In the genomic region with DNA sequence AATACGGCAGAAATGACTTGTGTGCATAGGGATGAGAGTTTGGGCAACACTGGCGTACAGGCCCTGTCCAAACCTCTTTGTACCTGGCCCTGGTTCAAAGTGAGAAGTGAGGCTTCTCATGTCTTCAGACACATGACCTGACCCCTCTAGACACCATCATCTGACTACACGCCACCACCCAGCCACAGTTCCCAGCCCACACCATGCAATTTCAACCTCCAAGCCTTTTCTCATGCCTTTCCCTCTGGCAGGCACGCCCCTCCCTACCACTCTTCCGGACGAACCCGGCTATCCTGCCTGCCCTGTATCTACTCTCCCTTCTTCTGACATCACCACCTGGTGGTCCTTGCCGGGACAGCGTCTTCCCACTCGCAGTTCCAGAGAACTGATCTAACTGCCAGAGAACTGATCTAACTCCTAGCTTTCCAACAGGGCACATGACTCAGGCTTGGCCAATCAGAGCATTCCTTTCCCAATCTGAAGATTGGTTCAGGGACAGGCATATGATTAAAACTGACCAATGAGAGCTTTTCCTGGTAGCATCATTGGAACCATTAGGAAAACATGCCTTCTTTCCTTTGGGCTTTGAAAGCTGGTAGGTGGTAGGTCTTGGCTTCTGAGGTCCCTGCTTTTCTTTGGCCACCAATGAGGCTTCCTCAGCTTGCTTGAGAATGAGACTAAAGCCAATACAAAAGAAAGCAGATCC, we compare ENCODE assay signal across 8 cellular contexts. TPM values are rescaled to one million over a fixed set of nuclear protein-coding genes. Genes with fewer than 3 reads are reported as not detected.
DNase-seq lines count a peak whose midpoint lies in the region; ATAC-seq and TF ChIP-seq lines count a peak whose summit lies in the region.

No MANE protein-coding gene starts in this region.

- H2BK5ac ChIP-seq in mesenchymal stem cell (ENCODE audit: low read depth, low read length, poor library complexity, severe bottlenecking) = no peak overlapping the region

- DNase-seq in T-helper 2 cell (peak in 4 of 5 experiments; percentile 20 to 59 (median 32)), HFFc6 (peak; percentile 76), NCI-H146 treated with DMSO at 0.1 percent for 48 hours (lab: John Stamatoyannopoulos, UW; ENCODE audit: unreplicated experiment) (peak; percentile 27), WERI-Rb-1 (peak; percentile 93), mesenchymal stem cell (peak; percentile 91), stromal cell of bone marrow (ENCODE audit: low read depth) (peak; percentile 33)
- DNase-seq in T-helper 2 cell treated with Interferon-gamma antibody and Interleukin-4, amounts not matched to agents 5 μg/mL and 100 μg/mL, for 36 hours (ENCODE audit: low spot score) = no peak
- DNase-seq in effector memory CD8-positive, alpha-beta T cell = peak in 1 of 3 experiments; percentile 28

- H3K4me1 ChIP-seq in mesenchymal stem cell (ENCODE audit: control insufficient read depth, insufficient read depth, low read depth, low read length) = peaks cover 5% of the 10 kb centered on the region

- H4K8ac ChIP-seq in mesenchymal stem cell (ENCODE audit: low read length) = peak overlapping the region; percentile 55

- ATAC-seq in effector memory CD8-positive, alpha-beta T cell (replicated peaks) = peak; percentile 40

- H3K4me2 ChIP-seq in mesenchymal stem cell (ENCODE audit: low read length, poor library complexity, severe bottlenecking) = no peak overlapping the region

- no peaks in the 10 kb centered on the region for H3K36me3 ChIP-seq in WERI-Rb-1
- no peaks in the 10 kb centered on the region for H3K36me3 ChIP-seq in mesenchymal stem cell (ENCODE audit: control insufficient read depth in 1 of 2, insufficient read depth in 2 of 2, low read depth in 1 of 2, low read length in 2 of 2)

- peak; percentile 77 for TF ChIP-seq CTCF in HFFc6 (IDR thresholded peaks at IDR 0.05)
- peak; percentile 72 for TF ChIP-seq CTCF in WERI-Rb-1 (IDR thresholded peaks at IDR 0.05; ENCODE audit: low read depth, low read length)

- H2AK5ac ChIP-seq in mesenchymal stem cell (ENCODE audit: low read length, severe bottlenecking) = no peak overlapping the region

- H3K79me1 ChIP-seq in mesenchymal stem cell (replicated peaks; ENCODE audit: low read length, poor library complexity, severe bottlenecking) = no peaks in the 10 kb centered on the region

- no peak overlapping the region for H3K4me3 ChIP-seq in WERI-Rb-1 (ENCODE audit: low read depth, low read length)
- H3K4me3 ChIP-seq in mesenchymal stem cell (ENCODE audit: insufficient read depth in 1 of 2, low read depth in 1 of 2, low read length in 2 of 2) = no peak overlapping the region

- peaks cover 11% of the 10 kb centered on the region for H3K9me3 Mint-ChIP-seq in T-helper 2 cell treated with Interferon-gamma antibody and Interleukin-4, amounts not matched to agents 5 μg/mL and 100 μg/mL, for 36 hours
- H3K9me3 Mint-ChIP-seq in HFFc6 = peaks cover 13% of the 10 kb centered on the region
- H3K9me3 Mint-ChIP-seq in effector memory CD8-positive, alpha-beta T cell = no peaks in the 10 kb centered on the region

- H3K4me3 Mint-ChIP-seq in T-helper 2 cell treated with Interferon-gamma antibody and Interleukin-4, amounts not matched to agents 5 μg/mL and 100 μg/mL, for 36 hours = no peak overlapping the region
- no peak overlapping the region for H3K4me3 Mint-ChIP-seq in HFFc6
- H3K4me3 Mint-ChIP-seq in effector memory CD8-positive, alpha-beta T cell = no peak overlapping the region

- H3K9me3 ChIP-seq in WERI-Rb-1 (ENCODE audit: severe bottlenecking) = no peaks in the 10 kb centered on the region
- peaks cover 8% of the 10 kb centered on the region for H3K9me3 ChIP-seq in mesenchymal stem cell (ENCODE audit: control insufficient read depth, low read length)

- H2BK12ac ChIP-seq in mesenchymal stem cell (ENCODE audit: low read length in 2 of 2) = no peak overlapping the region

- no peak overlapping the region for H3K14ac ChIP-seq in mesenchymal stem cell (ENCODE audit: low read length in 2 of 2)

- no peak overlapping the region for H3K4ac ChIP-seq in mesenchymal stem cell (ENCODE audit: low read depth in 1 of 2, low read length in 2 of 2)

- H3K9ac ChIP-seq in mesenchymal stem cell (ENCODE audit: low read length) = no peak overlapping the region

- 25% methylated on average over 10 of the region's 10 CpGs for WGBS in mesenchymal stem cell

- H3K23ac ChIP-seq in mesenchymal stem cell (ENCODE audit: low read length in 2 of 2) = no peak overlapping the region

- no peak overlapping the region for H2BK15ac ChIP-seq in mesenchymal stem cell (ENCODE audit: low read depth, poor library complexity, severe bottlenecking)

- H3K4me1 Mint-ChIP-seq in T-helper 2 cell treated with Interferon-gamma antibody and Interleukin-4, amounts not matched to agents 5 μg/mL and 100 μg/mL, for 36 hours (ENCODE audit: low read depth) = peaks cover 25% of the 10 kb centered on the region
- H3K4me1 Mint-ChIP-seq in HFFc6 (ENCODE audit: low read depth) = peaks cover 14% of the 10 kb centered on the region
- H3K4me1 Mint-ChIP-seq in effector memory CD8-positive, alpha-beta T cell (ENCODE audit: low read depth in 2 of 2) = peaks cover 20 to 23% of the 10 kb centered on the region in 2 donors

- H2AFZ ChIP-seq in mesenchymal stem cell (ENCODE audit: low read depth, low read length) = peak overlapping the region; percentile 18

- H3K27me3 ChIP-seq in WERI-Rb-1 (ENCODE audit: insufficient read depth, low read depth, severe bottlenecking) (no peaks in the 10 kb centered on the region), mesenchymal stem cell (ENCODE audit: control insufficient read depth in 1 of 2, insufficient read depth in 1 of 2, low read length in 2 of 2) (peaks cover 0 to 12% of the 10 kb centered on the region in 2 experiments)

- no peak overlapping the region for H3K27ac ChIP-seq in WERI-Rb-1
- H3K27ac ChIP-seq in mesenchymal stem cell (ENCODE audit: low read length, poor library complexity, severe bottlenecking) = no peak overlapping the region

- H4K91ac ChIP-seq in mesenchymal stem cell (ENCODE audit: low read length) = no peak overlapping the region

- H2BK120ac ChIP-seq in mesenchymal stem cell (ENCODE audit: low read depth, low read length) = peak overlapping the region; percentile 6

- H3K18ac ChIP-seq in mesenchymal stem cell (ENCODE audit: low read depth in 1 of 2, low read length in 2 of 2) = peak overlapping the region in 1 of 2 experiments; percentile 55

- H3K27ac Mint-ChIP-seq in T-helper 2 cell treated with Interferon-gamma antibody and Interleukin-4, amounts not matched to agents 5 μg/mL and 100 μg/mL, for 36 hours = no peak overlapping the region
- H3K27ac Mint-ChIP-seq in HFFc6 = no peak overlapping the region
- no peak overlapping the region for H3K27ac Mint-ChIP-seq in effector memory CD8-positive, alpha-beta T cell

- peaks cover 12% of the 10 kb centered on the region for H3K36me3 Mint-ChIP-seq in T-helper 2 cell treated with Interferon-gamma antibody and Interleukin-4, amounts not matched to agents 5 μg/mL and 100 μg/mL, for 36 hours (ENCODE audit: low read depth)
- H3K36me3 Mint-ChIP-seq in HFFc6 (ENCODE audit: low read depth) = peaks cover 9% of the 10 kb centered on the region
- H3K36me3 Mint-ChIP-seq in effector memory CD8-positive, alpha-beta T cell (ENCODE audit: insufficient read depth) = peaks cover 3% of the 10 kb centered on the region

- no peaks in the 10 kb centered on the region for H3K27me3 Mint-ChIP-seq in T-helper 2 cell treated with Interferon-gamma antibody and Interleukin-4, amounts not matched to agents 5 μg/mL and 100 μg/mL, for 36 hours (ENCODE audit: low read depth)
- H3K27me3 Mint-ChIP-seq in HFFc6 (ENCODE audit: insufficient read depth) = peaks cover 2% of the 10 kb centered on the region
- H3K27me3 Mint-ChIP-seq in effector memory CD8-positive, alpha-beta T cell = no peaks in the 10 kb centered on the region

RNA-seq across cellular contexts. Expression of a gene that starts 27.0 kb away (rescaled TPM):
- 1 to 10 TPM in 5 of 6 experiments, under 1 TPM in 1; 0.96 to 1.8 (median 1.2) TPM for total RNA-seq in HFFc6 (2021; fragmentation: NEBNext Ultra II Directional; extraction: Animal tissue kit (Norgen Biotek cat#: 25700))
- 1.6 TPM for polyA plus RNA-seq in mesenchymal stem cell (2013, experiment 1 of 2)
- 1.6 TPM for polyA plus RNA-seq in mesenchymal stem cell (2013, experiment 2 of 2)
